8 cellular contexts compared by ENCODE assay signal in the genomic region with DNA sequence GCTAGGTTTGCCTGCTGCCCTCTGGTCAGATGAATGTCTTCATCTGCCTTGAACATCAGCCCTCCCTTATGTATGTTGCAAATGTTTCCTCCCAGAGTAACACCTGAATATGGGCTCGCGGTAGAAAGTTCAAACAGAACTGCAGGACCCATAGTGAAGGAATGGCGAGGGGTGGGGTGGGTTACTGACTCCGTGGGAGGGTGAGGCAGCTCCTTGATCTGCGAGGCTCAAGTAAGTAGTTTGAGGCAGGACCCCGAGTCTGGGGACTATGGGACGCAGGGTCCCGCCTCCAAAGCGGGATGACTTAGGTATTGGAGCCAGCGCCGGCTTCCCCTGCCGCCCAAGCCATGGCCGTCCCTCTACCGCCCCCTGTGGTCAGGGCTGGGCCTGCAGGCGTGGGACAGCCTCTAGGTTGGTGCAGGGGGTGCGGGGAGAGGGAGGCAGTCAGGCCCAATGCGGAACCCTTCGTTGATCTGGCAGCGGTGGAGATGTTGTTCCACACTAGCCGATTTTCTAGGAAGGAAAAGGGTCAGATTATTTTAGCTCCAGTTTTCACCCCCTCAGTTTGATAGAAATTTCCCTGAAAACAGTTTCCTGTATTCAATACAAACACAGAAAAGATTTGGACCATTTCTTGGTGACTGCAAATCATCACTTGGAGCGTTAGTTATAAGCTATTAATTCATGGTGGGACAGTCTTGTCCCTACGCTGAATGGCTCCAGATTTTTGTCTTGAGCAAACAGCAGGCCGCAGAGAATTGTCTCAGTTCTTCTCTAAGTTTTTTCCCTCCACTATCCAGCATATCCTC.
DNase-seq lines count a peak whose midpoint lies in the region; ATAC-seq and TF ChIP-seq lines count a peak whose summit lies in the region.

No MANE protein-coding gene starts in this region.

- DNase-seq in GM19240 (ENCODE audit: insufficient read length, low spot score) (peak; percentile 38), cardiac fibroblast (ENCODE audit: low read depth in 2 of 2) (no peak), lower lobe of right lung (peak; percentile 66), suprapubic skin (ENCODE audit: low spot score in 2 of 2) (peak in 1 of 2 donors; percentile 65), HCEC 1CT (no peak)

- TF ChIP-seq CTCF in SU-DHL-6 (IDR thresholded peaks at IDR 0.05; ENCODE audit: insufficient read depth, low read length, poor library complexity, severe bottlenecking) (peak; percentile 76), cardiac fibroblast (IDR thresholded peaks at IDR 0.05; ENCODE audit: low read depth, low read length) (peak; percentile 79), lower lobe of right lung (IDR thresholded peaks at IDR 0.05) (peak; percentile 78), suprapubic skin (IDR thresholded peaks at IDR 0.05) (peak; percentile 30 to 59)

- no peaks in the 10 kb centered on the region for H3K27me3 ChIP-seq in SU-DHL-6 (ENCODE audit: low read length)
- no peaks in the 10 kb centered on the region for H3K27me3 ChIP-seq in lower lobe of right lung (ENCODE audit: low read depth)
- H3K27me3 ChIP-seq in suprapubic skin: no peaks in the 10 kb centered on the region

- no peak overlapping the region for H2AFZ ChIP-seq in SU-DHL-6 (ENCODE audit: low read depth, low read length, severe bottlenecking)

- H3K79me2 ChIP-seq in SU-DHL-6 (ENCODE audit: insufficient read depth, low read length): no peaks in the 10 kb centered on the region

- no peaks in the 10 kb centered on the region for H3K9me3 ChIP-seq in SU-DHL-6 (ENCODE audit: insufficient read depth, low read length)
- no peaks in the 10 kb centered on the region for H3K9me3 ChIP-seq in lower lobe of right lung
- H3K9me3 ChIP-seq in suprapubic skin: no peaks in the 10 kb centered on the region

- H3K36me3 ChIP-seq in SU-DHL-6 (ENCODE audit: low read length) (no peaks in the 10 kb centered on the region), lower lobe of right lung (no peaks in the 10 kb centered on the region), suprapubic skin (no peaks in the 10 kb centered on the region)

- H4K20me1 ChIP-seq in SU-DHL-6 (ENCODE audit: low read depth, low read length): no peaks in the 10 kb centered on the region

- TF ChIP-seq POLR2A in suprapubic skin (IDR thresholded peaks at IDR 0.05): no peak

- no peak overlapping the region for H3K4me2 ChIP-seq in SU-DHL-6 (ENCODE audit: low read depth, low read length, poor library complexity, severe bottlenecking)

- H3K4me3 ChIP-seq in SU-DHL-6 (ENCODE audit: insufficient read depth, low read length, poor library complexity, severe bottlenecking) (no peak overlapping the region), cardiac fibroblast (replicated peaks in 1 of 2; ENCODE audit: low read depth in 2 of 2, low read length in 2 of 2) (no peak overlapping the region), lower lobe of right lung (no peak overlapping the region), suprapubic skin (no peak overlapping the region)

- H3K9me2 ChIP-seq in SU-DHL-6 (replicated peaks; ENCODE audit: insufficient read depth, low read length): no peaks in the 10 kb centered on the region

- peak; percentile 60 to 85 for ATAC-seq in lower lobe of right lung
- no peak for ATAC-seq in GM21447 (IDR thresholded peaks at IDR 0.05; ENCODE audit: unreplicated experiment)
- no peak for ATAC-seq in GM18907 (IDR thresholded peaks at IDR 0.05; ENCODE audit: unreplicated experiment)

- H3K27ac ChIP-seq in SU-DHL-6 (ENCODE audit: low read depth, low read length) (no peak overlapping the region), lower lobe of right lung (no peak overlapping the region), suprapubic skin (no peak overlapping the region)

- H3K4me1 ChIP-seq in lower lobe of right lung (no peaks in the 10 kb centered on the region), suprapubic skin (peaks cover 11% of the 10 kb centered on the region)

- no peak for TF ChIP-seq EP300 in suprapubic skin (IDR thresholded peaks at IDR 0.05)

- no peak overlapping the region for H3K9ac ChIP-seq in SU-DHL-6 (ENCODE audit: low read length)

- no peaks in the 10 kb centered on the region for H3F3A ChIP-seq in SU-DHL-6 (ENCODE audit: insufficient read depth)

- intact Hi-C loops in lower lobe of right lung (cut with DNase I): no loop called here

- 73% methylated on average over 15 of the region's 23 CpGs for WGBS in suprapubic skin

Comparison
In these comparisons a context has a peak if more than half of its experiments do, and no peak if none do; other contexts are left out.
1. DNase-seq: peak in GM19240 (single experiment) and lower lobe of right lung (single experiment); none in cardiac fibroblast (0 of 2) and HCEC 1CT (single experiment).
2. ATAC-seq: peak in lower lobe of right lung (2 of 2); none in GM21447 (single experiment) and GM18907 (single experiment).
3. Peak in every context shown above with its lines, with median percentiles within 50 percentile points of each other: CTCF ChIP-seq.